In genomic region chr7:155722118-155722517, GRCh38 we compare ENCODE assay signal across 11 cellular contexts.
DNase-seq lines count a peak whose midpoint lies in the region; ATAC-seq, FAIRE-seq and TF ChIP-seq lines count a peak whose summit lies in the region.
"Had no signal": no experiment of that assay in that cellular context is flagged by ENCODE, and none has a peak within 500 bp of the region (broad histone marks: within the 10 kb centered on the region; RNA-seq: fewer than 3 reads in every experiment).

No MANE protein-coding gene starts in this region.

- CTCF ChIA-PET in A549 (lab: Yijun Ruan, JAX): interaction anchor here (1.9 kb wide), 1 partner anchor 123 kb away, joined by 12 read pairs; no protein-coding TSS in a partner anchor

- TF ChIP-seq POLR2A in A549 (IDR thresholded peaks at IDR 0.05; ENCODE audit: low read length) (no peak), NB4 (IDR thresholded peaks at IDR 0.05; ENCODE audit: extremely low read depth, insufficient read length) (no peak)

- ATAC-seq in A549: no peak
- ATAC-seq in GM19035 (IDR thresholded peaks at IDR 0.05; ENCODE audit: unreplicated experiment): peak; percentile 55
- ATAC-seq in HG02870 (IDR thresholded peaks at IDR 0.05; ENCODE audit: unreplicated experiment): peak; percentile 44
- ATAC-seq: Right ventricle myocardium inferior had no signal

- TF ChIP-seq RAD21 in A549 (conservative IDR thresholded peaks at IDR 0.05 in 1 of 2, IDR thresholded peaks at IDR 0.05 in 1 of 2): no peak

- TF ChIP-seq EP300 in A549 (IDR thresholded peaks at IDR 0.05): no peak

- peak; percentile 56 for FAIRE-seq in A549 (lab: Jason Lieb, UNC)

- no peak overlapping the region for H3K4me3 ChIP-seq in A549
- H3K4me3 ChIP-seq in NB4 (ENCODE audit: low read depth, low read length): no peak overlapping the region
- H3K4me3 ChIP-seq: MG63 had no signal

- POLR2A ChIA-PET in A549 (lab: Yijun Ruan, JAX): no interaction called here

- WGBS in A549 (ENCODE audit: missing lambda C conversion rate): 97% methylated on average over 2 of the region's 2 CpGs

- no peaks in the 10 kb centered on the region for H3K9me3 ChIP-seq in A549
- H3K9me3 ChIP-seq: MG63 had no signal

- no peak overlapping the region for H3K27ac ChIP-seq in A549

- H3K4me1 ChIP-seq in A549: no peaks in the 10 kb centered on the region

- no peak overlapping the region for H3K4me2 ChIP-seq in A549

- TF ChIP-seq CTCF in A549 (IDR thresholded peaks at IDR 0.05): no peak
- no peak for TF ChIP-seq CTCF in NB4 (IDR thresholded peaks at IDR 0.05; ENCODE audit: low read depth, low read length)

- DNase-seq in A549 (ENCODE audit: low read depth in 1 of 2, low spot score in 1 of 2) (no peak), NB4 (ENCODE audit: low read depth) (peak; percentile 18), NCI-H146 (lab: John Stamatoyannopoulos, UW) (no peak), NCI-H2196 treated with DMSO at 0.1 percent for 48 hours (lab: John Stamatoyannopoulos, UW; ENCODE audit: unreplicated experiment) (no peak), hippocampal formation (lab: John Stamatoyannopoulos, UW) (no peak), cerebellar cortex (ENCODE audit: low spot score) (no peak)
- DNase-seq: erythroblast, MG63 had no signal

TF ChIP-seq in A549, 52 proteins besides CTCF, POLR2A, EP300 and RAD21:
- TF ChIP-seq MYC (IDR thresholded peaks at IDR 0.05; ENCODE audit: borderline replicate concordance, low read length) (no peak), POLR2AphosphoS2 (conservative IDR thresholded peaks at IDR 0.05; ENCODE audit: low read length) (no peak)

Comparison
In these comparisons a context has a peak if more than half of its experiments do, and no peak if none do; other contexts are left out.
1. ATAC-seq: peak in GM19035 (single experiment) and HG02870 (single experiment); none in A549 (0 of 2).